ENCODE assay signal across 1 cellular context in genomic region chr6:34234667-34235604, GRCh38.
TF ChIP-seq lines count a peak whose summit lies in the region.

No MANE protein-coding gene starts in this region.

TF ChIP-seq in GM12878, 131 proteins besides CTCF, POLR2A, EP300 and RAD21 (continued from another document):
- TF ChIP-seq MEF2B (IDR thresholded peaks at IDR 0.05; ENCODE audit: partially characterized antibody, poor library complexity, severe bottlenecking): no peak
- no peak for TF ChIP-seq BCLAF1 (IDR thresholded peaks at IDR 0.05)
- TF ChIP-seq TBL1XR1 (IDR thresholded peaks at IDR 0.05; ENCODE audit: low read depth, low read length): no peak
- TF ChIP-seq MEF2A (IDR thresholded peaks at IDR 0.05; ENCODE audit: insufficient read depth, low read depth, low read length): no peak
- no peak for TF ChIP-seq PBX3 (IDR thresholded peaks at IDR 0.05; ENCODE audit: insufficient replicate concordance, low read depth, low read length)
- TF ChIP-seq EGR1 (IDR thresholded peaks at IDR 0.05; ENCODE audit: borderline replicate concordance in 1 of 2, low read depth in 2 of 2, low read length in 2 of 2): no peak
- TF ChIP-seq EED (IDR thresholded peaks at IDR 0.05; ENCODE audit: low read depth): no peak
- TF ChIP-seq ZNF24 (IDR thresholded peaks at IDR 0.05): no peak
- no peak for TF ChIP-seq IRF3 (IDR thresholded peaks at IDR 0.05)
- no peak for TF ChIP-seq RFX5 (IDR thresholded peaks at IDR 0.05; ENCODE audit: low read depth, low read length)
- TF ChIP-seq HDAC6 (IDR thresholded peaks at IDR 0.05; ENCODE audit: unreplicated experiment): no peak
- TF ChIP-seq SP1 (IDR thresholded peaks at IDR 0.05; ENCODE audit: low read depth, low read length): no peak
- TF ChIP-seq PKNOX1 (IDR thresholded peaks at IDR 0.05): no peak
- no peak for TF ChIP-seq FOXM1 (IDR thresholded peaks at IDR 0.05; ENCODE audit: low read depth, low read length)
- no peak for TF ChIP-seq ATF3 (IDR thresholded peaks at IDR 0.05; ENCODE audit: borderline replicate concordance, extremely low read depth, low read depth, low read length)
- TF ChIP-seq BACH1 (IDR thresholded peaks at IDR 0.05; ENCODE audit: borderline replicate concordance): peak; percentile 15; the same call in 1 of the 2 replicates
- TF ChIP-seq HSF1 (IDR thresholded peaks at IDR 0.05; ENCODE audit: low read depth, low read length): no peak
- peak; percentile 79 to 85 for TF ChIP-seq BHLHE40 (IDR thresholded peaks at IDR 0.05; ENCODE audit: borderline replicate concordance in 1 of 2, low read depth in 2 of 2, low read length in 1 of 2)
- TF ChIP-seq YY1 (IDR thresholded peaks at IDR 0.05; ENCODE audit: low read depth, low read length): no peak
- 0 out of 2 replicates have a peak, but pooled peaks have one; percentile 22 for TF ChIP-seq DPF2 (IDR thresholded peaks at IDR 0.05)
